ENCODE assay signal across 1 cellular context in genomic region chr6:120924214-120924613, GRCh38.
TF ChIP-seq lines count a peak whose summit lies in the region.

No MANE protein-coding gene starts in this region.

TF ChIP-seq in WTC11, 78 proteins besides CTCF, POLR2A, EP300 and RAD21 (continued from another document):
- TF ChIP-seq ATF2 (CRISPR knock-in tag; IDR thresholded peaks at IDR 0.05; ENCODE audit: borderline replicate concordance, low read depth): no peak
